1 cellular context compared by ENCODE assay signal in the genomic region with DNA sequence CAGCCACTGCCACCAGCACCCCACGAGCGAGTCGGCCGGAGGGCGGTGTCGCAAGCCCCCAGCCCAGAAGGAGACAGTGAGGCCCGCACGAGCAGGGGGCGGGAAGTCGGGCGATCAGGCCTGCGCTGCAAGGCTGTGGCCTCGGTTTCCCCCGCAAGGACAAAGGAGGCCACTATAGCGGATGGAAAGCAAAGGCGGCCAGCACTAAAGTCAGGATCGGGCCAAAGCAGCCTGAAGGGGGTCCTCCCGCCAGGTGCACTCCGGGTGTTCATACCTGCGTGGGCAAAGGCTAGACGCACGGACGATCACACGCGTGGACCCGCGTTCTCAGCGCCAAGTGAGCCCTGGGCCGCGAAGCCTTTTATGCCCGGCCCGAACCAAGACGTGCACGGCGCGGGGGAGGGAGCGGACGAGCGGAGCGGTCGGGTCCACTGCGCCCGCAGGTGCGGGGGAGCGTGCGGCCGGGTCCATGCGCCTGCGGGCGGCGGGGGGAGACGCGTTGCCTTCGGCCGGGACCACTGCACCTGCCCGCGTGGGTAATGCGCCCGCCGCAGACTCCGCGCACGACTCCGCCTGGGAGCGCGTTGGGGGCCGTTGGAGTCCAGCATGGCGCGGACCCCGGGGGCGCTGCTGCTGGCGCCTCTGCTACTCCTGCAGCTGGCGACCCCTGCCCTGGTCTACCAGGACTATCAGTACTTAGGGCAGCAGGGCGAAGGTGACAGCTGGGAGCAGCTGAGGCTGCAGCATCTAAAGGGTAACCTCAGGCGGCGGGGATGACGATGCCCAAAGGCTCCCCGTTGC.
TF ChIP-seq lines count a peak whose summit lies in the region.

A gene (minus strand): TSS at position 335 of the 801 bp plus-strand sequence. CDS start 539 bp downstream, outside the sequence.
A gene (plus strand): TSS at position 604 of the 801 bp plus-strand sequence. CDS start 3 bp downstream, at position 607.

TF ChIP-seq in H1, 55 proteins besides CTCF, POLR2A, EP300 and RAD21:
- TF ChIP-seq TAF7 (optimal IDR thresholded peaks at IDR 0.05; ENCODE audit: borderline replicate concordance, low read depth, low read length) (peak; percentile 66), SRF (IDR thresholded peaks at IDR 0.05; ENCODE audit: low read depth, low read length) (0 out of 2 replicates have a peak, but pooled peaks have one; percentile 21), KDM4A (IDR thresholded peaks at IDR 0.05; ENCODE audit: low read depth, low read length, severe bottlenecking) (peak; percentile 83), RBBP5 (IDR thresholded peaks at IDR 0.05; ENCODE audit: borderline replicate concordance, low read depth, low read length) (no peak), SIRT6 (IDR thresholded peaks at IDR 0.05; ENCODE audit: low read length) (no peak), CBX8 (IDR thresholded peaks at IDR 0.05; ENCODE audit: borderline replicate concordance, low read depth, low read length) (no peak), MAFK (IDR thresholded peaks at IDR 0.05; ENCODE audit: low read depth, low read length) (no peak), ZNF274 (IDR thresholded peaks at IDR 0.05; ENCODE audit: borderline replicate concordance, extremely low read depth, low read length) (no peak), CBX5 (IDR thresholded peaks at IDR 0.05; ENCODE audit: low read depth, low read length) (no peak), RFX5 (IDR thresholded peaks at IDR 0.05; ENCODE audit: borderline replicate concordance, low read depth, low read length) (no peak), SP1 (IDR thresholded peaks at IDR 0.05; ENCODE audit: low read depth, low read length) (peak; percentile 58), HDAC6 (IDR thresholded peaks at IDR 0.05; ENCODE audit: low read depth, low read length) (no peak), RNF2 (IDR thresholded peaks at IDR 0.05; ENCODE audit: borderline replicate concordance, low read depth, low read length, missing control alignments, poor library complexity, severe bottlenecking) (no peak), TBP (IDR thresholded peaks at IDR 0.05; ENCODE audit: low read depth, low read length) (peak; percentile 87), BRCA1 (IDR thresholded peaks at IDR 0.05; ENCODE audit: low read depth, low read length) (no peak; the same call in 1 of the 2 replicates), FOSL1 (IDR thresholded peaks at IDR 0.05; ENCODE audit: insufficient read depth, low read depth, low read length) (no peak), KDM5A (IDR thresholded peaks at IDR 0.05; ENCODE audit: low read length) (no peak), EZH2 (IDR thresholded peaks at IDR 0.05; ENCODE audit: low read depth, low read length, severe bottlenecking) (no peak), PHF8 (conservative IDR thresholded peaks at IDR 0.05; ENCODE audit: low read depth, low read length) (peak; percentile 90), JUND (IDR thresholded peaks at IDR 0.05; ENCODE audit: low read length) (peak; percentile 98), TAF1 (IDR thresholded peaks at IDR 0.05; ENCODE audit: low read depth, low read length) (peak; percentile 86), EGR1 (IDR thresholded peaks at IDR 0.05; ENCODE audit: borderline replicate concordance, low read depth, low read length) (no peak), CEBPB (IDR thresholded peaks at IDR 0.05; ENCODE audit: low read depth, low read length) (no peak), SP4 (IDR thresholded peaks at IDR 0.05; ENCODE audit: low read length) (no peak), ASH2L (IDR thresholded peaks at IDR 0.05; ENCODE audit: low read length) (peak; percentile 41), GTF2F1 (IDR thresholded peaks at IDR 0.05; ENCODE audit: borderline replicate concordance, low read depth, low read length) (no peak), SUZ12 (IDR thresholded peaks at IDR 0.05; ENCODE audit: low read length) (no peak), SP2 (IDR thresholded peaks at IDR 0.05; ENCODE audit: low read length) (no peak), NANOG (IDR thresholded peaks at IDR 0.05; ENCODE audit: insufficient read depth, low read depth, low read length, poor library complexity, severe bottlenecking) (peak; percentile 23), POU5F1 (IDR thresholded peaks at IDR 0.05; ENCODE audit: low read depth, low read length) (no peak), POLR2AphosphoS5 (IDR thresholded peaks at IDR 0.05; ENCODE audit: low read depth, low read length) (peak; percentile 91), SAP30 (IDR thresholded peaks at IDR 0.05; ENCODE audit: insufficient read depth, insufficient replicate concordance, low read length) (peak; percentile 91), CHD1 (IDR thresholded peaks at IDR 0.05; ENCODE audit: low read depth, low read length) (peak; percentile 99), CHD2 (IDR thresholded peaks at IDR 0.05; ENCODE audit: low read length) (no peak), CREB1 (IDR thresholded peaks at IDR 0.05) (peak; percentile 82), YY1 (IDR thresholded peaks at IDR 0.05; ENCODE audit: low read depth, low read length) (peak; percentile 18; the same call in 1 of the 2 replicates), HDAC2 (IDR thresholded peaks at IDR 0.05; ENCODE audit: borderline replicate concordance in 1 of 2, low read depth in 2 of 2, low read length in 2 of 2) (0 out of 4 replicates have a peak, but pooled peaks of 1 of the 2 experiments have one; percentile 28), RXRA (IDR thresholded peaks at IDR 0.05; ENCODE audit: insufficient read depth, low read depth, low read length) (no peak), TCF12 (IDR thresholded peaks at IDR 0.05; ENCODE audit: low read depth, low read length) (peak; percentile 85; the same call in 1 of the 2 replicates), SIX5 (IDR thresholded peaks at IDR 0.05; ENCODE audit: low read depth, low read length) (peak; percentile 61; the same call in 1 of the 2 replicates), CTBP2 (IDR thresholded peaks at IDR 0.05; ENCODE audit: borderline replicate concordance, insufficient read depth, insufficient read length, low read length) (peak; percentile 31), SIN3A (conservative IDR thresholded peaks at IDR 0.05 in 1 of 2, IDR thresholded peaks at IDR 0.05 in 1 of 2; ENCODE audit: low read depth in 1 of 2, low read length in 2 of 2) (peak; percentile 86 to 88; a peak in 3 of 4 replicates), BACH1 (IDR thresholded peaks at IDR 0.05; ENCODE audit: low read length) (no peak)
- TF ChIP-seq, protein P1, sequence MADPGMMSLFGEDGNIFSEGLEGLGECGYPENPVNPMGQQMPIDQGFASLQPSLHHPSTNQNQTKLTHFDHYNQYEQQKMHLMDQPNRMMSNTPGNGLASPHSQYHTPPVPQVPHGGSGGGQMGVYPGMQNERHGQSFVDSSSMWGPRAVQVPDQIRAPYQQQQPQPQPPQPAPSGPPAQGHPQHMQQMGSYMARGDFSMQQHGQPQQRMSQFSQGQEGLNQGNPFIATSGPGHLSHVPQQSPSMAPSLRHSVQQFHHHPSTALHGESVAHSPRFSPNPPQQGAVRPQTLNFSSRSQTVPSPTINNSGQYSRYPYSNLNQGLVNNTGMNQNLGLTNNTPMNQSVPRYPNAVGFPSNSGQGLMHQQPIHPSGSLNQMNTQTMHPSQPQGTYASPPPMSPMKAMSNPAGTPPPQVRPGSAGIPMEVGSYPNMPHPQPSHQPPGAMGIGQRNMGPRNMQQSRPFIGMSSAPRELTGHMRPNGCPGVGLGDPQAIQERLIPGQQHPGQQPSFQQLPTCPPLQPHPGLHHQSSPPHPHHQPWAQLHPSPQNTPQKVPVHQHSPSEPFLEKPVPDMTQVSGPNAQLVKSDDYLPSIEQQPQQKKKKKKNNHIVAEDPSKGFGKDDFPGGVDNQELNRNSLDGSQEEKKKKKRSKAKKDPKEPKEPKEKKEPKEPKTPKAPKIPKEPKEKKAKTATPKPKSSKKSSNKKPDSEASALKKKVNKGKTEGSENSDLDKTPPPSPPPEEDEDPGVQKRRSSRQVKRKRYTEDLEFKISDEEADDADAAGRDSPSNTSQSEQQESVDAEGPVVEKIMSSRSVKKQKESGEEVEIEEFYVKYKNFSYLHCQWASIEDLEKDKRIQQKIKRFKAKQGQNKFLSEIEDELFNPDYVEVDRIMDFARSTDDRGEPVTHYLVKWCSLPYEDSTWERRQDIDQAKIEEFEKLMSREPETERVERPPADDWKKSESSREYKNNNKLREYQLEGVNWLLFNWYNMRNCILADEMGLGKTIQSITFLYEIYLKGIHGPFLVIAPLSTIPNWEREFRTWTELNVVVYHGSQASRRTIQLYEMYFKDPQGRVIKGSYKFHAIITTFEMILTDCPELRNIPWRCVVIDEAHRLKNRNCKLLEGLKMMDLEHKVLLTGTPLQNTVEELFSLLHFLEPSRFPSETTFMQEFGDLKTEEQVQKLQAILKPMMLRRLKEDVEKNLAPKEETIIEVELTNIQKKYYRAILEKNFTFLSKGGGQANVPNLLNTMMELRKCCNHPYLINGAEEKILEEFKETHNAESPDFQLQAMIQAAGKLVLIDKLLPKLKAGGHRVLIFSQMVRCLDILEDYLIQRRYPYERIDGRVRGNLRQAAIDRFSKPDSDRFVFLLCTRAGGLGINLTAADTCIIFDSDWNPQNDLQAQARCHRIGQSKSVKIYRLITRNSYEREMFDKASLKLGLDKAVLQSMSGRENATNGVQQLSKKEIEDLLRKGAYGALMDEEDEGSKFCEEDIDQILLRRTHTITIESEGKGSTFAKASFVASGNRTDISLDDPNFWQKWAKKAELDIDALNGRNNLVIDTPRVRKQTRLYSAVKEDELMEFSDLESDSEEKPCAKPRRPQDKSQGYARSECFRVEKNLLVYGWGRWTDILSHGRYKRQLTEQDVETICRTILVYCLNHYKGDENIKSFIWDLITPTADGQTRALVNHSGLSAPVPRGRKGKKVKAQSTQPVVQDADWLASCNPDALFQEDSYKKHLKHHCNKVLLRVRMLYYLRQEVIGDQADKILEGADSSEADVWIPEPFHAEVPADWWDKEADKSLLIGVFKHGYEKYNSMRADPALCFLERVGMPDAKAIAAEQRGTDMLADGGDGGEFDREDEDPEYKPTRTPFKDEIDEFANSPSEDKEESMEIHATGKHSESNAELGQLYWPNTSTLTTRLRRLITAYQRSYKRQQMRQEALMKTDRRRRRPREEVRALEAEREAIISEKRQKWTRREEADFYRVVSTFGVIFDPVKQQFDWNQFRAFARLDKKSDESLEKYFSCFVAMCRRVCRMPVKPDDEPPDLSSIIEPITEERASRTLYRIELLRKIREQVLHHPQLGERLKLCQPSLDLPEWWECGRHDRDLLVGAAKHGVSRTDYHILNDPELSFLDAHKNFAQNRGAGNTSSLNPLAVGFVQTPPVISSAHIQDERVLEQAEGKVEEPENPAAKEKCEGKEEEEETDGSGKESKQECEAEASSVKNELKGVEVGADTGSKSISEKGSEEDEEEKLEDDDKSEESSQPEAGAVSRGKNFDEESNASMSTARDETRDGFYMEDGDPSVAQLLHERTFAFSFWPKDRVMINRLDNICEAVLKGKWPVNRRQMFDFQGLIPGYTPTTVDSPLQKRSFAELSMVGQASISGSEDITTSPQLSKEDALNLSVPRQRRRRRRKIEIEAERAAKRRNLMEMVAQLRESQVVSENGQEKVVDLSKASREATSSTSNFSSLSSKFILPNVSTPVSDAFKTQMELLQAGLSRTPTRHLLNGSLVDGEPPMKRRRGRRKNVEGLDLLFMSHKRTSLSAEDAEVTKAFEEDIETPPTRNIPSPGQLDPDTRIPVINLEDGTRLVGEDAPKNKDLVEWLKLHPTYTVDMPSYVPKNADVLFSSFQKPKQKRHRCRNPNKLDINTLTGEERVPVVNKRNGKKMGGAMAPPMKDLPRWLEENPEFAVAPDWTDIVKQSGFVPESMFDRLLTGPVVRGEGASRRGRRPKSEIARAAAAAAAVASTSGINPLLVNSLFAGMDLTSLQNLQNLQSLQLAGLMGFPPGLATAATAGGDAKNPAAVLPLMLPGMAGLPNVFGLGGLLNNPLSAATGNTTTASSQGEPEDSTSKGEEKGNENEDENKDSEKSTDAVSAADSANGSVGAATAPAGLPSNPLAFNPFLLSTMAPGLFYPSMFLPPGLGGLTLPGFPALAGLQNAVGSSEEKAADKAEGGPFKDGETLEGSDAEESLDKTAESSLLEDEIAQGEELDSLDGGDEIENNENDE (IDR thresholded peaks at IDR 0.05; ENCODE audit: insufficient replicate concordance, low read length): no peak
- TF ChIP-seq, protein P2, sequence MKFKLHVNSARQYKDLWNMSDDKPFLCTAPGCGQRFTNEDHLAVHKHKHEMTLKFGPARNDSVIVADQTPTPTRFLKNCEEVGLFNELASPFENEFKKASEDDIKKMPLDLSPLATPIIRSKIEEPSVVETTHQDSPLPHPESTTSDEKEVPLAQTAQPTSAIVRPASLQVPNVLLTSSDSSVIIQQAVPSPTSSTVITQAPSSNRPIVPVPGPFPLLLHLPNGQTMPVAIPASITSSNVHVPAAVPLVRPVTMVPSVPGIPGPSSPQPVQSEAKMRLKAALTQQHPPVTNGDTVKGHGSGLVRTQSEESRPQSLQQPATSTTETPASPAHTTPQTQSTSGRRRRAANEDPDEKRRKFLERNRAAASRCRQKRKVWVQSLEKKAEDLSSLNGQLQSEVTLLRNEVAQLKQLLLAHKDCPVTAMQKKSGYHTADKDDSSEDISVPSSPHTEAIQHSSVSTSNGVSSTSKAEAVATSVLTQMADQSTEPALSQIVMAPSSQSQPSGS (IDR thresholded peaks at IDR 0.05; ENCODE audit: low read length): no peak
- TF ChIP-seq, protein P3, sequence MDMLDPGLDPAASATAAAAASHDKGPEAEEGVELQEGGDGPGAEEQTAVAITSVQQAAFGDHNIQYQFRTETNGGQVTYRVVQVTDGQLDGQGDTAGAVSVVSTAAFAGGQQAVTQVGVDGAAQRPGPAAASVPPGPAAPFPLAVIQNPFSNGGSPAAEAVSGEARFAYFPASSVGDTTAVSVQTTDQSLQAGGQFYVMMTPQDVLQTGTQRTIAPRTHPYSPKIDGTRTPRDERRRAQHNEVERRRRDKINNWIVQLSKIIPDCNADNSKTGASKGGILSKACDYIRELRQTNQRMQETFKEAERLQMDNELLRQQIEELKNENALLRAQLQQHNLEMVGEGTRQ (IDR thresholded peaks at IDR 0.05; ENCODE audit: low read length): no peak
- TF ChIP-seq, protein P4, sequence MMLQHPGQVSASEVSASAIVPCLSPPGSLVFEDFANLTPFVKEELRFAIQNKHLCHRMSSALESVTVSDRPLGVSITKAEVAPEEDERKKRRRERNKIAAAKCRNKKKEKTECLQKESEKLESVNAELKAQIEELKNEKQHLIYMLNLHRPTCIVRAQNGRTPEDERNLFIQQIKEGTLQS (IDR thresholded peaks at IDR 0.05; ENCODE audit: insufficient read depth, low read depth, low read length): no peak
- TF ChIP-seq, protein P5, sequence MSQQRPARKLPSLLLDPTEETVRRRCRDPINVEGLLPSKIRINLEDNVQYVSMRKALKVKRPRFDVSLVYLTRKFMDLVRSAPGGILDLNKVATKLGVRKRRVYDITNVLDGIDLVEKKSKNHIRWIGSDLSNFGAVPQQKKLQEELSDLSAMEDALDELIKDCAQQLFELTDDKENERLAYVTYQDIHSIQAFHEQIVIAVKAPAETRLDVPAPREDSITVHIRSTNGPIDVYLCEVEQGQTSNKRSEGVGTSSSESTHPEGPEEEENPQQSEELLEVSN (IDR thresholded peaks at IDR 0.05): no peak; the same call in 1 of the 2 replicates
- TF ChIP-seq, protein P6, sequence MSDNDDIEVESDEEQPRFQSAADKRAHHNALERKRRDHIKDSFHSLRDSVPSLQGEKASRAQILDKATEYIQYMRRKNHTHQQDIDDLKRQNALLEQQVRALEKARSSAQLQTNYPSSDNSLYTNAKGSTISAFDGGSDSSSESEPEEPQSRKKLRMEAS (IDR thresholded peaks at IDR 0.05): peak; percentile 80
